ENCODE assay signal across 1 cellular context in genomic region chr2:168172071-168172470, GRCh38.
TF ChIP-seq lines count a peak whose summit lies in the region.

No MANE protein-coding gene starts in this region.

TF ChIP-seq in H1, 55 proteins besides CTCF, POLR2A, EP300 and RAD21:
- TF ChIP-seq SP1 (IDR thresholded peaks at IDR 0.05; ENCODE audit: low read depth, low read length), result no peak
- TF ChIP-seq JUND (IDR thresholded peaks at IDR 0.05; ENCODE audit: low read length), result no peak
- no peak for TF ChIP-seq HDAC2 (IDR thresholded peaks at IDR 0.05; ENCODE audit: borderline replicate concordance in 1 of 2, low read depth in 2 of 2, low read length in 2 of 2)
- no peak for TF ChIP-seq MAFK (IDR thresholded peaks at IDR 0.05; ENCODE audit: low read depth, low read length)
- TF ChIP-seq CHD7 (IDR thresholded peaks at IDR 0.05; ENCODE audit: insufficient replicate concordance, low read length), result no peak
- TF ChIP-seq CBX8 (IDR thresholded peaks at IDR 0.05; ENCODE audit: borderline replicate concordance, low read depth, low read length), result no peak
- TF ChIP-seq POU5F1 (IDR thresholded peaks at IDR 0.05; ENCODE audit: low read depth, low read length), result no peak
